In genomic region chr7:78636727-78637126, GRCh38 we compare ENCODE assay signal across 25 cellular contexts.
"Had no signal": no experiment of that assay in that cellular context is flagged by ENCODE, and none has a peak within 500 bp of the region (broad histone marks: within the 10 kb centered on the region; RNA-seq: fewer than 3 reads in every experiment).

No MANE protein-coding gene starts in this region.

- H3K27ac ChIP-seq: HL-60, KMS-11, SJSA1, SK-N-MC had no signal

- H3K27me3 ChIP-seq: SJSA1 had no signal

- H3K9me3 ChIP-seq: SJSA1 had no signal

- H3K4me3 ChIP-seq: K562, SJSA1, SK-N-MC had no signal

- H3K4me1 Mint-ChIP-seq: IgD-negative memory B cell had no signal

- DNase-seq: Kasumi-1; NCI-H1092; NCI-H1105 treated with DMSO at 0.1 percent for 48 hours; NCI-H1417 treated with DMSO at 0.1 percent for 48 hours; NCI-H146; NCI-H1694 treated with DMSO at 0.1 percent for 48 hours; NCI-H1930; NCI-H2081; NCI-H2107; NCI-H2227 treated with DMSO at 0.1 percent for 48 hours; NCI-H510A; NCI-H524 treated with DMSO at 0.1 percent for 48 hours; NCI-H69; NCI-H774; NK-92 treated with Interleukin-12 subunit alpha and Interleukin-12 subunit beta, amount 100 ng/mL, for 24 hours; OCI-M1; Right ventricle myocardium superior; RPMI8226; SIG-M5 had no signal

- H3K9ac ChIP-seq: KMS-11 had no signal

- H3K4me2 ChIP-seq: KMS-11 had no signal

- H3K27ac Mint-ChIP-seq: IgD-negative memory B cell had no signal

- H3K36me3 Mint-ChIP-seq: IgD-negative memory B cell had no signal

- H3K4me3 Mint-ChIP-seq: IgD-negative memory B cell had no signal

- ATAC-seq: K562 had no signal

- H3K9me3 Mint-ChIP-seq: IgD-negative memory B cell had no signal

- H3K4me1 ChIP-seq: SJSA1 had no signal

- H3K27me3 Mint-ChIP-seq: IgD-negative memory B cell had no signal

- H3K36me3 ChIP-seq: SJSA1 had no signal
